1 cellular context compared by ENCODE assay signal in genomic region chr12:53115891-53116675, GRCh38.
TF ChIP-seq lines count a peak whose summit lies in the region.

No MANE protein-coding gene starts in this region.

TF ChIP-seq in GM12878, 131 proteins besides CTCF, POLR2A, EP300 and RAD21:
- TF ChIP-seq BCL11A (IDR thresholded peaks at IDR 0.05; ENCODE audit: low read depth, low read length): no peak
- TF ChIP-seq SMARCA5 (IDR thresholded peaks at IDR 0.05): peak; percentile 72
TF ChIP-seq in GM12878: peak in this region for 1.
